Comparison of ENCODE assay signal across 16 cellular contexts in genomic region chr1:198904356-198904755, GRCh38.
DNase-seq lines count a peak whose midpoint lies in the region; ATAC-seq and TF ChIP-seq lines count a peak whose summit lies in the region.
"Had no signal": no experiment of that assay in that cellular context is flagged by ENCODE, and none has a peak within 500 bp of the region (broad histone marks: within the 10 kb centered on the region; RNA-seq: fewer than 3 reads in every experiment).

No MANE protein-coding gene starts in this region.

- TF ChIP-seq EP300 in suprapubic skin (IDR thresholded peaks at IDR 0.05), result no peak

- TF ChIP-seq POLR2A in breast epithelium (IDR thresholded peaks at IDR 0.05) (no peak), suprapubic skin (IDR thresholded peaks at IDR 0.05) (no peak)

- H3K4me3 Mint-ChIP-seq in MCF 10A (ENCODE audit: unreplicated experiment), result peak overlapping the region; percentile 54
- H3K4me3 Mint-ChIP-seq: activated naive CD8-positive, alpha-beta T cell; GM23338; memory B cell; WTC11 had no signal

- peak; percentile 66 for DNase-seq in MCF 10A (ENCODE audit: unreplicated experiment)
- DNase-seq in breast epithelium (ENCODE audit: low spot score in 2 of 2), result no peak
- peak in 1 of 2 donors; percentile 42 for DNase-seq in foreskin keratinocyte
- DNase-seq in suprapubic skin (ENCODE audit: low spot score in 2 of 2), result no peak
- DNase-seq in NK-92 treated with Interleukin-12 subunit alpha and Interleukin-12 subunit beta, amount 100 ng/mL, for 24 hours (lab: John Stamatoyannopoulos, UW), result no peak
- no peak for DNase-seq in NCI-H226
- DNase-seq: activated CD8-positive, alpha-beta memory T cell treated with anti-CD3 and anti-CD28 coated beads, Interleukin-2, amount 50 U/mL, for 48 hours; hypothalamus; NCI-H1436 treated with DMSO at 0.1 percent for 48 hours; NCI-H69 had no signal

- 53% methylated on average over 2 of the region's 2 CpGs for WGBS in suprapubic skin

- peak overlapping the region; percentile 94 for H3K27ac Mint-ChIP-seq in MCF 10A (ENCODE audit: low read depth, unreplicated experiment)
- H3K27ac Mint-ChIP-seq: activated naive CD8-positive, alpha-beta T cell; memory B cell; WTC11 had no signal

- H3K27me3 Mint-ChIP-seq in MCF 10A (ENCODE audit: insufficient read depth, unreplicated experiment), result no peaks in the 10 kb centered on the region
- H3K27me3 Mint-ChIP-seq: activated naive CD8-positive, alpha-beta T cell; memory B cell had no signal

- no peaks in the 10 kb centered on the region for H3K36me3 ChIP-seq in breast epithelium
- H3K36me3 ChIP-seq in subcutaneous abdominal adipose tissue (ENCODE audit: control insufficient read depth in 5 of 5, insufficient read depth in 5 of 5, low read length in 5 of 5), result peaks cover 0 to 10% (median 4%) of the 10 kb centered on the region in 5 donors
- no peaks in the 10 kb centered on the region for H3K36me3 ChIP-seq in suprapubic skin

- H3K4me3 ChIP-seq in breast epithelium (no peak overlapping the region), subcutaneous abdominal adipose tissue (ENCODE audit: low read depth in 1 of 5, low read length in 5 of 5) (peak overlapping the region in 1 of 5 donors; percentile 1), suprapubic skin (no peak overlapping the region)
- H3K4me3 ChIP-seq: GM23338 had no signal

- H3K27ac ChIP-seq in breast epithelium (no peak overlapping the region), angular gyrus (ENCODE audit: low read depth, low read length) (peak overlapping the region; percentile 0), foreskin keratinocyte (peak overlapping the region; percentile 46), subcutaneous abdominal adipose tissue (ENCODE audit: low read depth, low read length) (peak overlapping the region; percentile 12), suprapubic skin (no peak overlapping the region)

- peak; percentile 42 for ATAC-seq in foreskin keratinocyte
- ATAC-seq: GM23338, WTC11 had no signal

- H3K36me3 Mint-ChIP-seq in MCF 10A (ENCODE audit: insufficient read depth, unreplicated experiment), result peaks cover 13% of the 10 kb centered on the region
- H3K36me3 Mint-ChIP-seq: memory B cell, WTC11 had no signal

- no peak for TF ChIP-seq CTCF in MCF 10A (IDR thresholded peaks at IDR 0.05; ENCODE audit: unreplicated experiment)
- no peak for TF ChIP-seq CTCF in breast epithelium (IDR thresholded peaks at IDR 0.05)
- TF ChIP-seq CTCF in foreskin keratinocyte (conservative IDR thresholded peaks at IDR 0.05), result no peak
- TF ChIP-seq CTCF in suprapubic skin (IDR thresholded peaks at IDR 0.05), result no peak

- no TSS peak for BruUV-seq in MCF 10A (replicated peaks; lab: Mats Ljungman, UMichigan)

- H3K4me1 ChIP-seq in breast epithelium, result no peaks in the 10 kb centered on the region
- peaks cover 53% of the 10 kb centered on the region for H3K4me1 ChIP-seq in foreskin keratinocyte
- peaks cover 0 to 25% (median 12%) of the 10 kb centered on the region in 5 donors for H3K4me1 ChIP-seq in subcutaneous abdominal adipose tissue (ENCODE audit: control insufficient read depth in 5 of 5, insufficient read depth in 5 of 5, low read length in 5 of 5)
- H3K4me1 ChIP-seq in suprapubic skin, result peaks cover 14% of the 10 kb centered on the region

- H3K9me3 ChIP-seq in breast epithelium (no peaks in the 10 kb centered on the region), subcutaneous abdominal adipose tissue (ENCODE audit: control insufficient read depth in 5 of 5, low read length in 5 of 5) (no peaks in the 10 kb centered on the region), suprapubic skin (no peaks in the 10 kb centered on the region)

- POLR2A ChIA-PET in MCF 10A (lab: Yijun Ruan, JAX), result interaction anchor here (0.6 to 26.6 kb wide), 12 partner anchors 8 to 938 kb away, joined by 3 to 502 read pairs (median 12); no protein-coding TSS in a partner anchor

- intact Hi-C loops in MCF 10A (cut with micrococcal nuclease) (no loop called here), breast epithelium (cut with DNase I; ENCODE audit: low total_unique reads) (no loop called here)

- peaks cover 2% of the 10 kb centered on the region for H3K9me3 Mint-ChIP-seq in MCF 10A (ENCODE audit: unreplicated experiment)
- H3K9me3 Mint-ChIP-seq: GM23338, memory B cell, WTC11 had no signal

- CTCF ChIA-PET in MCF 10A (lab: Yijun Ruan, JAX), result interaction anchor here (0.9 to 3.5 kb wide), 4 partner anchors 10 to 32 kb away, joined by 4 to 25 read pairs (median 17); no protein-coding TSS in a partner anchor

- H3K27me3 ChIP-seq in breast epithelium, result no peaks in the 10 kb centered on the region
- no peaks in the 10 kb centered on the region for H3K27me3 ChIP-seq in foreskin keratinocyte
- no peaks in the 10 kb centered on the region for H3K27me3 ChIP-seq in subcutaneous abdominal adipose tissue (ENCODE audit: control insufficient read depth in 5 of 5, insufficient read depth in 4 of 5, low read length in 5 of 5)
- no peaks in the 10 kb centered on the region for H3K27me3 ChIP-seq in suprapubic skin

- no peak overlapping the region for H3K9ac ChIP-seq in subcutaneous abdominal adipose tissue (ENCODE audit: low read length in 5 of 5)

- H3K4me1 Mint-ChIP-seq in MCF 10A (ENCODE audit: insufficient read depth, unreplicated experiment), result peaks cover 68% of the 10 kb centered on the region
- H3K4me1 Mint-ChIP-seq: memory B cell had no signal

Comparison
In these comparisons a context has a peak if more than half of its experiments do, and no peak if none do; other contexts are left out.
1. H3K27ac ChIP-seq: peak in angular gyrus (single experiment), foreskin keratinocyte (single experiment) and subcutaneous abdominal adipose tissue (single experiment); none in breast epithelium (0 of 2) and suprapubic skin (single experiment).